1 cellular context compared by ENCODE assay signal in genomic region chr2:218075975-218076811, GRCh38.
TF ChIP-seq lines count a peak whose summit lies in the region.

No MANE protein-coding gene starts in this region.

TF ChIP-seq in IMR-90, 13 proteins besides CTCF, POLR2A, EP300 and RAD21:
- TF ChIP-seq RCOR1 (IDR thresholded peaks at IDR 0.05; ENCODE audit: insufficient replicate concordance, low read length): no peak
- no peak for TF ChIP-seq NFE2L2 (IDR thresholded peaks at IDR 0.05; ENCODE audit: low read depth, low read length)
- TF ChIP-seq MXI1 (IDR thresholded peaks at IDR 0.05; ENCODE audit: borderline replicate concordance, low read depth, low read length): no peak
- TF ChIP-seq MAZ (IDR thresholded peaks at IDR 0.05; ENCODE audit: borderline replicate concordance, low read depth, low read length): no peak
- TF ChIP-seq USF2 (IDR thresholded peaks at IDR 0.05; ENCODE audit: low read depth, low read length): no peak
- no peak for TF ChIP-seq CHD1 (IDR thresholded peaks at IDR 0.05; ENCODE audit: low read depth, low read length)
